ENCODE assay signal across 11 cellular contexts in the genomic region with DNA sequence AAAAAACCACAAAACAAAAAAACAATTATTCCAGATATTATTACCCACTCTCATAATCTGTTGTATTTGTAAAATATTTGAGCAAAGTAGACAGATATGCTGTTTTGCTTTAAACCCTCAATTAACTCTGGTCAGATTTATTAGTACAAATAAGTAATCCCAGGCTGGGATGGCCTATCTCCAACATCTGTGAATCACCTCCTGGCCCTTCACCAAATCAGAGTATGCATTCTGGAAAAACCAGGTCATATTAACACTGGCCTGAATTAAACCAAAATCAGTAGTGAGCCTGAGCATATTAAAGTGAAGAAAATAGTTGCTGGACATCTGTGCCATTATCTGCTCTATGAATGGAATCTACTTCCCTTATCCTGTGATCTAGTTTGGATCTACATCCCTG. TPM values are rescaled to one million over a fixed set of nuclear protein-coding genes. Genes with fewer than 3 reads are reported as not detected.
A peak's percentile ranks its signal among the peaks of the same experiment; 100 is the strongest.
DNase-seq lines count a peak whose midpoint lies in the region; ATAC-seq and TF ChIP-seq lines count a peak whose summit lies in the region.
"Had no signal": no experiment of that assay in that cellular context is flagged by ENCODE, and none has a peak within 500 bp of the region (broad histone marks: within the 10 kb centered on the region; RNA-seq: fewer than 3 reads in every experiment).

No MANE protein-coding gene starts in this region.

- H3K4me3 Mint-ChIP-seq in HFFc6 (peak overlapping the region; percentile 18; the same call in 1 of the 2 replicates), progenitor cell of endocrine pancreas (ENCODE audit: low read depth) (no peak overlapping the region)
- H3K4me3 Mint-ChIP-seq in stimulated activated effector memory CD8-positive, alpha-beta T cell treated with anti-CD3 and anti-CD28 coated beads, Interleukin-12 subunit alpha, Interleukin-12 subunit beta, amount 100 ng/mL, for 72 hours = no peak overlapping the region

- H3K4me1 Mint-ChIP-seq in HFFc6 (ENCODE audit: low read depth) = peaks cover 50% of the 10 kb centered on the region
- peaks cover 46% of the 10 kb centered on the region for H3K4me1 Mint-ChIP-seq in stimulated activated effector memory CD8-positive, alpha-beta T cell treated with anti-CD3 and anti-CD28 coated beads, Interleukin-12 subunit alpha, Interleukin-12 subunit beta, amount 100 ng/mL, for 72 hours
- H3K4me1 Mint-ChIP-seq in progenitor cell of endocrine pancreas (ENCODE audit: low read depth) = peaks cover under 1% of the 10 kb centered on the region

- peaks cover 2% of the 10 kb centered on the region for H3K27me3 Mint-ChIP-seq in HFFc6 (ENCODE audit: insufficient read depth)
- H3K27me3 Mint-ChIP-seq in progenitor cell of endocrine pancreas = no peaks in the 10 kb centered on the region

- H3K9me3 Mint-ChIP-seq in HFFc6 = no peaks in the 10 kb centered on the region
- H3K9me3 Mint-ChIP-seq in stimulated activated effector memory CD8-positive, alpha-beta T cell treated with anti-CD3 and anti-CD28 coated beads, Interleukin-12 subunit alpha, Interleukin-12 subunit beta, amount 100 ng/mL, for 72 hours = no peaks in the 10 kb centered on the region
- H3K9me3 Mint-ChIP-seq in progenitor cell of endocrine pancreas (ENCODE audit: low read depth) = no peaks in the 10 kb centered on the region

- peaks cover 21% of the 10 kb centered on the region for H3K36me3 Mint-ChIP-seq in HFFc6 (ENCODE audit: low read depth)
- peaks cover 95% of the 10 kb centered on the region for H3K36me3 Mint-ChIP-seq in stimulated activated effector memory CD8-positive, alpha-beta T cell treated with anti-CD3 and anti-CD28 coated beads, Interleukin-12 subunit alpha, Interleukin-12 subunit beta, amount 100 ng/mL, for 72 hours
- peaks cover 15% of the 10 kb centered on the region for H3K36me3 Mint-ChIP-seq in progenitor cell of endocrine pancreas (ENCODE audit: insufficient read depth)

- H3K9me3 ChIP-seq in adrenal gland (replicated peaks in 1 of 3) (no peaks in the 10 kb centered on the region), heart right ventricle (no peaks in the 10 kb centered on the region)

- H3K4me1 ChIP-seq in adrenal gland (replicated peaks in 1 of 2) = peaks cover 18 to 50% of the 10 kb centered on the region in 2 donors
- H3K4me1 ChIP-seq in heart right ventricle = peaks cover 9 to 57% (median 39%) of the 10 kb centered on the region in 9 donors

- DNase-seq in HFFc6 (peak; percentile 87), adrenal gland (peak; percentile 68 to 92 (median 83)), heart right ventricle (peak in 1 of 2 donors; percentile 65), progenitor cell of endocrine pancreas (ENCODE audit: low spot score, unreplicated experiment) (no peak)
- DNase-seq in stimulated activated effector memory CD8-positive, alpha-beta T cell treated with anti-CD3 and anti-CD28 coated beads, Interleukin-12 subunit alpha, Interleukin-12 subunit beta, amount 100 ng/mL, for 72 hours (ENCODE audit: low spot score in 2 of 2) = no peak
- no peak for DNase-seq in stimulated activated CD4-positive, alpha-beta T cell treated with anti-CD3 and anti-CD28 coated beads, Interleukin-12 subunit alpha, Interleukin-12 subunit beta, amount 100 ng/mL, for 4 hours
- DNase-seq: SHP77 had no signal

- no peak for TF ChIP-seq POLR2A in adrenal gland (IDR thresholded peaks at IDR 0.05)

- TF ChIP-seq CTCF in HFFc6 (IDR thresholded peaks at IDR 0.05) (no peak), adrenal gland (IDR thresholded peaks at IDR 0.05) (no peak), heart right ventricle (IDR thresholded peaks at IDR 0.05) (no peak), progenitor cell of endocrine pancreas (IDR thresholded peaks at IDR 0.05; ENCODE audit: unreplicated experiment) (no peak)

- peak overlapping the region; percentile 86 for H3K27ac Mint-ChIP-seq in HFFc6
- H3K27ac Mint-ChIP-seq in stimulated activated effector memory CD8-positive, alpha-beta T cell treated with anti-CD3 and anti-CD28 coated beads, Interleukin-12 subunit alpha, Interleukin-12 subunit beta, amount 100 ng/mL, for 72 hours = peak overlapping the region; percentile 54
- no peak overlapping the region for H3K27ac Mint-ChIP-seq in progenitor cell of endocrine pancreas

- intact Hi-C loops in adrenal gland (cut with DNase I) = no loop called here
- intact Hi-C loops in heart right ventricle (cut with DNase I) = loop anchor here in 2 of 10 donors (5.0 kb wide), 1 partner anchor 40 kb away; a partner anchor contains a TSS

- H3K4me3 ChIP-seq in adrenal gland (no peak overlapping the region), heart right ventricle (no peak overlapping the region)
- H3K4me3 ChIP-seq: dorsolateral prefrontal cortex had no signal

- H3K27me3 ChIP-seq in adrenal gland (no peaks in the 10 kb centered on the region), heart right ventricle (no peaks in the 10 kb centered on the region)
- H3K27me3 ChIP-seq: dorsolateral prefrontal cortex had no signal

- peaks cover 0 to 44% of the 10 kb centered on the region in 2 donors for H3K36me3 ChIP-seq in adrenal gland (replicated peaks in 1 of 2)
- peaks cover 0 to 72% (median 39%) of the 10 kb centered on the region in 9 donors for H3K36me3 ChIP-seq in heart right ventricle

- ATAC-seq in heart right ventricle (peak in 7 of 8 donors; percentile 25 to 59 (median 50)), GM18520 (IDR thresholded peaks at IDR 0.05; ENCODE audit: unreplicated experiment) (no peak), GM21526 (IDR thresholded peaks at IDR 0.05; ENCODE audit: low FRiP score, unreplicated experiment) (no peak)
- no peak for ATAC-seq in stimulated activated effector memory CD8-positive, alpha-beta T cell treated with anti-CD3 and anti-CD28 coated beads, Interleukin-12 subunit alpha, Interleukin-12 subunit beta, amount 100 ng/mL, for 72 hours

- H3K27ac ChIP-seq in adrenal gland (peak overlapping the region in 4 of 5 donors; percentile 9 to 87 (median 82)), heart right ventricle (peak overlapping the region in 6 of 10 donors; percentile 17 to 67 (median 30))
- H3K27ac ChIP-seq: HL-60 had no signal

RNA-seq across cellular contexts. Expression of a gene that starts 41.0 kb away (rescaled TPM):
- 10 to 100 TPM; 65.3 to 74.5 (median 68.8) TPM for total RNA-seq in HFFc6 (2021; fragmentation: NEBNext Ultra II Directional; extraction: Animal tissue kit (Norgen Biotek cat#: 25700))
- total RNA-seq in adrenal gland (100 to 1,000 TPM; 132 to 282 (median 196) TPM), heart right ventricle (100 to 1,000 TPM in 8 of 10 donors, 10 to 100 TPM in 2; 87.2 to 398 (median 115) TPM), progenitor cell of endocrine pancreas (41.2 and 42.2 TPM in 2 replicates)
- polyA plus RNA-seq in adrenal gland (100 to 1,000 TPM in 1 of 3 donors, 10 to 100 TPM in 2; 49.0 to 132 (median 49.3) TPM), heart right ventricle (10 to 100 TPM; 33.9 to 61.7 TPM)

RNA-seq across cellular contexts. Expression of a gene that starts 58.9 kb away (rescaled TPM):
- total RNA-seq in HFFc6 (2021; fragmentation: NEBNext Ultra II Directional; extraction: Animal tissue kit (Norgen Biotek cat#: 25700)) = 1 to 10 TPM in 1 of 6 experiments, under 1 TPM in 5; 0.27 to 1.0 (median 0.53) TPM
- 100 to 1,000 TPM in 4 of 8 donors, 10 to 100 TPM in 4; 39.9 to 169 (median 102) TPM for total RNA-seq in adrenal gland
- 10 to 100 TPM; 22.6 to 51.4 (median 39.2) TPM for polyA plus RNA-seq in adrenal gland
- total RNA-seq in heart right ventricle = 10 to 100 TPM; 13.4 to 28.5 (median 16.1) TPM
- 10 to 100 TPM in 1 of 2 donors, 1 to 10 TPM in 1; 8.2 to 11.9 TPM for polyA plus RNA-seq in heart right ventricle
- 0.74 and 1.4 TPM in 2 replicates for total RNA-seq in progenitor cell of endocrine pancreas

Comparison
In these comparisons a context has a peak if more than half of its experiments do, and no peak if none do; other contexts are left out.
1. DNase-seq: peak in HFFc6 (single experiment) and adrenal gland (7 of 7); none in stimulated activated effector memory CD8-positive, alpha-beta T cell treated with anti-CD3 and anti-CD28 coated beads, Interleukin-12 subunit alpha, Interleukin-12 subunit beta, amount 100 ng/mL, for 72 hours (0 of 2), progenitor cell of endocrine pancreas (single experiment) and stimulated activated CD4-positive, alpha-beta T cell treated with anti-CD3 and anti-CD28 coated beads, Interleukin-12 subunit alpha, Interleukin-12 subunit beta, amount 100 ng/mL, for 4 hours (single experiment).
2. ATAC-seq: peak in heart right ventricle (7 of 8); none in stimulated activated effector memory CD8-positive, alpha-beta T cell treated with anti-CD3 and anti-CD28 coated beads, Interleukin-12 subunit alpha, Interleukin-12 subunit beta, amount 100 ng/mL, for 72 hours (single experiment), GM18520 (single experiment) and GM21526 (single experiment).